ENCODE assay signal across 8 cellular contexts in the genomic region with DNA sequence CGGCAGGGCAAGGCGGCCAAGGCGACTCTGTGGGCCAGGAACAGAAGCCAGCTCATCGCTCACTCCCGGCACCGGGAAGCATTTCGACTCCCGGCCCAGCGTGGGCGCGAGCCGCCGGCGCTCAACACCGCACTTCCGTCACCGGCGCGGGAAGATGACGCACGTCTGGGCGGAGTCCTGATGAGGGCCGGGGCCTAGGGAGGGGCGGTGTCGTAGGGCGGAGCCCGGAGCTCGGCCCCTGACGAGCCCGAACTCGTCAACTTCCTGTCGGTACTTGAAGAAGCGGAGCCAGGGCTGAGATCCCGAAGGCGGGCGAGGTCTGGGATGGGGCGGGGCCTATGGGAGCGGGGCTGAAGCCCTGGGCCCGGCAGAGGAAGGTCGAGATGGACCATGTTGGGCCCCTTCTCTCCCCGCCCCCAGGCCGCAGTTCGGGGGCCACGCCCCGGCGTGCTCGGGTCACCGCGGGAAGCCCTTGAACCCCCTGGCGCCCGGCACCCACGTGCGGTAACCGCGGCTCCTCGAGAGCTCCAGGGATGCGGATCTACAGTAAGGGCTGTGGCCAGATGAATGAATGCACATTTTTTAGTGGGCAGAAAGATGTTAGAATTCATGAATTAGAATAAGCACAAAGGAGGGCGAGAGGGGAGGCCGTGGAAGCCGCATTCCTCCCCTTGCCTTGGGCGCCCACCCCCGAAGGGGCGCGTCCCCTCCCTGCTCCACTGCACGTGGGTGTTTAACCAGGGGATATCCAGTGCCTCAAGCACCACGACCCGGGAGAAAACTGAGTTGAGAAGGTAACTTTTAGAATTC.
DNase-seq lines count a peak whose midpoint lies in the region; ATAC-seq and TF ChIP-seq lines count a peak whose summit lies in the region.

TSS of gene RNASEH1 (minus strand) at position 129 of the 810 bp plus-strand sequence. CDS start at position 56, 73 bp downstream.

- DNase-seq in AG09319 (ENCODE audit: extremely low read depth, low read depth) (peak; percentile 96), NCI-H446 treated with DMSO at 0.1 percent for 48 hours (lab: John Stamatoyannopoulos, UW) (peak; percentile 96), cerebellar cortex (ENCODE audit: low spot score) (peak; percentile 98), iris pigment epithelial cell (ENCODE audit: low read depth) (peak; percentile 99)
- peak; percentile 99 for DNase-seq in stimulated activated CD4-positive, alpha-beta T cell treated with anti-CD3 and anti-CD28 coated beads, Interleukin-12 subunit alpha, Interleukin-12 subunit beta, amount 100 ng/mL, for 24 hours (ENCODE audit: low read depth in 2 of 2)

- peak; percentile 96 for ATAC-seq in GM19035 (IDR thresholded peaks at IDR 0.05; ENCODE audit: unreplicated experiment)
- ATAC-seq in HG03354 (IDR thresholded peaks at IDR 0.05; ENCODE audit: poor library complexity, severe bottlenecking, unreplicated experiment), result peak; percentile 95
- ATAC-seq in activated CD4-positive, CD25-positive, alpha-beta regulatory T cell treated with anti-CD3 and anti-CD28 coated beads, Interleukin-2, amount 50 U/mL, for 24 hours, result peak; percentile 96 to 98

- TF ChIP-seq CTCF in AG09319 (IDR thresholded peaks at IDR 0.05; ENCODE audit: low read depth, low read length), result no peak

Comparison
In these comparisons a context has a peak if more than half of its experiments do, and no peak if none do; other contexts are left out.
1. Peak in every context shown above with its lines: DNase-seq and ATAC-seq.